In genomic region chr3:160538906-160539305, GRCh38 we compare ENCODE assay signal across 12 cellular contexts.
"Had no signal": no experiment of that assay in that cellular context is flagged by ENCODE, and none has a peak within 500 bp of the region (broad histone marks: within the 10 kb centered on the region; RNA-seq: fewer than 3 reads in every experiment).

No MANE protein-coding gene starts in this region.

- H3K9me3 Mint-ChIP-seq: activated naive CD4-positive, alpha-beta T cell treated with anti-CD3 and anti-CD28 coated beads for 36 hours; endodermal cell; T-helper 2 cell treated with Interferon-gamma antibody and Interleukin-4, amounts not matched to agents 5 μg/mL and 100 μg/mL, for 36 hours had no signal

- ATAC-seq: activated CD4-positive, CD25-positive, alpha-beta regulatory T cell treated with anti-CD3 and anti-CD28 coated beads, Interleukin-2, amount 50 U/mL, for 24 hours; upper lobe of right lung had no signal

- DNase-seq: activated naive CD4-positive, alpha-beta T cell treated with anti-CD3 and anti-CD28 coated beads for 36 hours; adrenal gland; caudate nucleus; dermis blood vessel endothelial cell; endodermal cell; lower lobe of right lung; sigmoid colon; stimulated activated CD4-positive, alpha-beta T cell treated with anti-CD3 and anti-CD28 coated beads, Interleukin-2, amount 100 ng/mL, for 24 hours; stimulated activated naive CD4-positive, alpha-beta T cell; upper lobe of right lung had no signal

- H3K4me3 Mint-ChIP-seq: activated naive CD4-positive, alpha-beta T cell treated with anti-CD3 and anti-CD28 coated beads for 36 hours; endodermal cell; T-helper 2 cell treated with Interferon-gamma antibody and Interleukin-4, amounts not matched to agents 5 μg/mL and 100 μg/mL, for 36 hours had no signal

- H3K27ac Mint-ChIP-seq: activated naive CD4-positive, alpha-beta T cell treated with anti-CD3 and anti-CD28 coated beads for 36 hours; endodermal cell; T-helper 2 cell treated with Interferon-gamma antibody and Interleukin-4, amounts not matched to agents 5 μg/mL and 100 μg/mL, for 36 hours had no signal
